In genomic region chr16:27189335-27189972, GRCh38 we compare ENCODE assay signal across 2 cellular contexts.
TF ChIP-seq lines count a peak whose summit lies in the region.

No MANE protein-coding gene starts in this region.

TF ChIP-seq in A549, 52 proteins besides CTCF, POLR2A, EP300 and RAD21 (continued from another document):
- no peak for TF ChIP-seq EHMT2 (IDR thresholded peaks at IDR 0.05; ENCODE audit: low read depth)

TF ChIP-seq in GM23338, 12 proteins besides CTCF, POLR2A, EP300 and RAD21 (continued from another document):
- TF ChIP-seq, protein P1, sequence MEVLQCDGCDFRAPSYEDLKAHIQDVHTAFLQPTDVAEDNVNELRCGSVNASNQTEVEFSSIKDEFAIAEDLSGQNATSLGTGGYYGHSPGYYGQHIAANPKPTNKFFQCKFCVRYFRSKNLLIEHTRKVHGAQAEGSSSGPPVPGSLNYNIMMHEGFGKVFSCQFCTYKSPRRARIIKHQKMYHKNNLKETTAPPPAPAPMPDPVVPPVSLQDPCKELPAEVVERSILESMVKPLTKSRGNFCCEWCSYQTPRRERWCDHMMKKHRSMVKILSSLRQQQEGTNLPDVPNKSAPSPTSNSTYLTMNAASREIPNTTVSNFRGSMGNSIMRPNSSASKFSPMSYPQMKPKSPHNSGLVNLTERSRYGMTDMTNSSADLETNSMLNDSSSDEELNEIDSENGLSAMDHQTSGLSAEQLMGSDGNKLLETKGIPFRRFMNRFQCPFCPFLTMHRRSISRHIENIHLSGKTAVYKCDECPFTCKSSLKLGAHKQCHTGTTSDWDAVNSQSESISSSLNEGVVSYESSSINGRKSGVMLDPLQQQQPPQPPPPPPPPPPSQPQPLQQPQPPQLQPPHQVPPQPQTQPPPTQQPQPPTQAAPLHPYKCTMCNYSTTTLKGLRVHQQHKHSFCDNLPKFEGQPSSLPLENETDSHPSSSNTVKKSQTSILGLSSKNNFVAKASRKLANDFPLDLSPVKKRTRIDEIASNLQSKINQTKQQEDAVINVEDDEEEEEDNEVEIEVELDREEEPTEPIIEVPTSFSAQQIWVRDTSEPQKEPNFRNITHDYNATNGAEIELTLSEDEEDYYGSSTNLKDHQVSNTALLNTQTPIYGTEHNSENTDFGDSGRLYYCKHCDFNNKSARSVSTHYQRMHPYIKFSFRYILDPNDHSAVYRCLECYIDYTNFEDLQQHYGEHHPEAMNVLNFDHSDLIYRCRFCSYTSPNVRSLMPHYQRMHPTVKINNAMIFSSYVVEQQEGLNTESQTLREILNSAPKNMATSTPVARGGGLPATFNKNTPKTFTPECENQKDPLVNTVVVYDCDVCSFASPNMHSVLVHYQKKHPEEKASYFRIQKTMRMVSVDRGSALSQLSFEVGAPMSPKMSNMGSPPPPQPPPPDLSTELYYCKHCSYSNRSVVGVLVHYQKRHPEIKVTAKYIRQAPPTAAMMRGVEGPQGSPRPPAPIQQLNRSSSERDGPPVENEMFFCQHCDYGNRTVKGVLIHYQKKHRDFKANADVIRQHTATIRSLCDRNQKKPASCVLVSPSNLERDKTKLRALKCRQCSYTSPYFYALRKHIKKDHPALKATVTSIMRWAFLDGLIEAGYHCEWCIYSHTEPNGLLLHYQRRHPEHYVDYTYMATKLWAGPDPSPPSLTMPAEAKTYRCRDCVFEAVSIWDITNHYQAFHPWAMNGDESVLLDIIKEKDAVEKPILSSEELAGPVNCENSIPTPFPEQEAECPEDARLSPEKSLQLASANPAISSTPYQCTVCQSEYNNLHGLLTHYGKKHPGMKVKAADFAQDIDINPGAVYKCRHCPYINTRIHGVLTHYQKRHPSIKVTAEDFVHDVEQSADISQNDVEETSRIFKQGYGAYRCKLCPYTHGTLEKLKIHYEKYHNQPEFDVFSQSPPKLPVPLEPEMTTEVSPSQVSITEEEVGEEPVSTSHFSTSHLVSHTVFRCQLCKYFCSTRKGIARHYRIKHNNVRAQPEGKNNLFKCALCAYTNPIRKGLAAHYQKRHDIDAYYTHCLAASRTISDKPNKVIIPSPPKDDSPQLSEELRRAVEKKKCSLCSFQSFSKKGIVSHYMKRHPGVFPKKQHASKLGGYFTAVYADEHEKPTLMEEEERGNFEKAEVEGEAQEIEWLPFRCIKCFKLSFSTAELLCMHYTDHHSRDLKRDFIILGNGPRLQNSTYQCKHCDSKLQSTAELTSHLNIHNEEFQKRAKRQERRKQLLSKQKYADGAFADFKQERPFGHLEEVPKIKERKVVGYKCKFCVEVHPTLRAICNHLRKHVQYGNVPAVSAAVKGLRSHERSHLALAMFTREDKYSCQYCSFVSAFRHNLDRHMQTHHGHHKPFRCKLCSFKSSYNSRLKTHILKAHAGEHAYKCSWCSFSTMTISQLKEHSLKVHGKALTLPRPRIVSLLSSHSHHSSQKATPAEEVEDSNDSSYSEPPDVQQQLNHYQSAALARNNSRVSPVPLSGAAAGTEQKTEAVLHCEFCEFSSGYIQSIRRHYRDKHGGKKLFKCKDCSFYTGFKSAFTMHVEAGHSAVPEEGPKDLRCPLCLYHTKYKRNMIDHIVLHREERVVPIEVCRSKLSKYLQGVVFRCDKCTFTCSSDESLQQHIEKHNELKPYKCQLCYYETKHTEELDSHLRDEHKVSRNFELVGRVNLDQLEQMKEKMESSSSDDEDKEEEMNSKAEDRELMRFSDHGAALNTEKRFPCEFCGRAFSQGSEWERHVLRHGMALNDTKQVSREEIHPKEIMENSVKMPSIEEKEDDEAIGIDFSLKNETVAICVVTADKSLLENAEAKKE (CRISPR knock-in tag; IDR thresholded peaks at IDR 0.05): no peak
- TF ChIP-seq CREB1 (CRISPR knock-in tag; IDR thresholded peaks at IDR 0.05; ENCODE audit: low read depth): no peak
- TF ChIP-seq JUNB (IDR thresholded peaks at IDR 0.05; ENCODE audit: unreplicated experiment): no peak
- TF ChIP-seq, protein P2, sequence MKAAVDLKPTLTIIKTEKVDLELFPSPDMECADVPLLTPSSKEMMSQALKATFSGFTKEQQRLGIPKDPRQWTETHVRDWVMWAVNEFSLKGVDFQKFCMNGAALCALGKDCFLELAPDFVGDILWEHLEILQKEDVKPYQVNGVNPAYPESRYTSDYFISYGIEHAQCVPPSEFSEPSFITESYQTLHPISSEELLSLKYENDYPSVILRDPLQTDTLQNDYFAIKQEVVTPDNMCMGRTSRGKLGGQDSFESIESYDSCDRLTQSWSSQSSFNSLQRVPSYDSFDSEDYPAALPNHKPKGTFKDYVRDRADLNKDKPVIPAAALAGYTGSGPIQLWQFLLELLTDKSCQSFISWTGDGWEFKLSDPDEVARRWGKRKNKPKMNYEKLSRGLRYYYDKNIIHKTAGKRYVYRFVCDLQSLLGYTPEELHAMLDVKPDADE (IDR thresholded peaks at IDR 0.05): no peak
- TF ChIP-seq NANOG (IDR thresholded peaks at IDR 0.05; ENCODE audit: borderline replicate concordance): no peak
